In the genomic region with DNA sequence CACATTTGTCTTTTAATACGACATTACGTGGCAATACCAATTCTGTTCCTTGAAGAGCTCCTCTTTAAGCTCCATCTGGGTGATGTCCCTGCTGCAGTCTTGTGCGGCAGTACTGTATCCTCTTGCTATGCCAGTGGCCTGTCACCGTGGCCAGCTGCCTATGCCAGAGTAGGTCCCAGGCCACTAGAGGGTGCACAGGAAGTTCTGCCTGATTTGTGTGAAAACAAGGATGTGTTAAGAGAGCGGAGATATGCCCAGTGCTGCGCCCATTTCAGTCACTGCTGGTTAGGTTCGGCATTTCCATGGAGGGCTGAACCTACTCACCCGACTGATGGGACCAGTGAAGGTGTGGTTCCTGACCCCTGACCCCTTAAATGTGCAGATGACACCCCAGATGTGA, we compare ENCODE assay signal across 1 cellular context.
TF ChIP-seq lines count a peak whose summit lies in the region.

No MANE protein-coding gene starts in this region.

TF ChIP-seq in A549, 52 proteins besides CTCF, POLR2A, EP300 and RAD21:
- TF ChIP-seq, protein P1, sequence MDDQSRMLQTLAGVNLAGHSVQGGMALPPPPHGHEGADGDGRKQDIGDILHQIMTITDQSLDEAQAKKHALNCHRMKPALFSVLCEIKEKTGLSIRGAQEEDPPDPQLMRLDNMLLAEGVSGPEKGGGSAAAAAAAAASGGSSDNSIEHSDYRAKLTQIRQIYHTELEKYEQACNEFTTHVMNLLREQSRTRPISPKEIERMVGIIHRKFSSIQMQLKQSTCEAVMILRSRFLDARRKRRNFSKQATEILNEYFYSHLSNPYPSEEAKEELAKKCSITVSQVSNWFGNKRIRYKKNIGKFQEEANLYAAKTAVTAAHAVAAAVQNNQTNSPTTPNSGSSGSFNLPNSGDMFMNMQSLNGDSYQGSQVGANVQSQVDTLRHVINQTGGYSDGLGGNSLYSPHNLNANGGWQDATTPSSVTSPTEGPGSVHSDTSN (IDR thresholded peaks at IDR 0.05): no peak
- TF ChIP-seq RCOR1 (IDR thresholded peaks at IDR 0.05; ENCODE audit: low read depth, low read length): no peak
- no peak for TF ChIP-seq HEYL (CRISPR knock-in tag; IDR thresholded peaks at IDR 0.05)
- TF ChIP-seq SMC3 (IDR thresholded peaks at IDR 0.05): peak; percentile 40
TF ChIP-seq in A549: peak in this region for 1.
